ENCODE assay signal across 10 cellular contexts in the genomic region with DNA sequence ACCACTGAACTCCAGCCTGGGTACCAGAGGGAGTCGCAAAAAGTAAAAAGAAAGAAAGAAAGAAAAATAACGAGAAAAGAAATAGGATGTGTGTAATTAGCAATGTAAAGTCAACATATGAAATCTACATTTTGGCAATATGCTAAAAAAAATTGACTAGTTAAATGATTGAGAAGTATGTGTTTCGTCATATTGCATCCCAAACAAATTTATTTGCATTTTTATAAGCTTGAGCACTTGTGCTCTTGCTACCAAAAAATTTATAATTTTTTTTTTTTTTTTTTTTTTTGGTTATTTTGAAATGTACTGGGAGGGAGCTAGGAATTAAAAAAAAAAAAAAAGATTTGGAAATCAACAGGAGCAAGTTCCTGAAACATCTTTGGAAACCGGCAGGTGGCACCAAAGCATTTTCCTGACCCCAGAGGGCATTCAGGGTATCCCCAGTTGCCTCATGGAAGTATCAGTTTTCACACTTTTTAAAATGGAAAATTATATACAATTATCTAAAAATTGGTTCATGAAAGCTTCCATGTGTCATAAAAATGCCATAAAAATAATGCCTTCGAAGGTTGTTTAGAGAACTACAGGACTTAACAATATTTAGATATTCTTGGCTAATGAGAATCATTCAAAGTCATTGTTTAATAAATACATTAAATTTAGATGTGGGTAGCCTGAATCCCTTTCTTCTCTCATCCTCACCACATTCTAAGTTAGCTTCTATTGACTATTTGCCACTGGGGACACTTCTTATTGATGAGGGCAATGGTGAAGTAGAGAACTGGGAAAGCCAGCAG. TPM values are rescaled to one million over a fixed set of nuclear protein-coding genes. Genes with fewer than 3 reads are reported as not detected.
A peak's percentile ranks its signal among the peaks of the same experiment; 100 is the strongest.
DNase-seq lines count a peak whose midpoint lies in the region; ATAC-seq and TF ChIP-seq lines count a peak whose summit lies in the region.
"Had no signal": no experiment of that assay in that cellular context is flagged by ENCODE, and none has a peak within 500 bp of the region (broad histone marks: within the 10 kb centered on the region; RNA-seq: fewer than 3 reads in every experiment).

No MANE protein-coding gene starts in this region.

- CTCF ChIA-PET in CD4-positive, alpha-beta memory T cell (lab: Charles Lee; ENCODE audit: partially characterized antibody), result interaction anchor here (0.8 kb wide), 1 partner anchor 203 kb away, joined by 3 read pairs; no protein-coding TSS in a partner anchor

- peaks cover 2% of the 10 kb centered on the region for H3K4me1 ChIP-seq in fibroblast of lung (ENCODE audit: control insufficient read depth, extremely low read depth, insufficient read depth, low read length)
- H3K4me1 ChIP-seq in CD4-positive, alpha-beta memory T cell (ENCODE audit: insufficient read depth, low read length), result peaks cover 4% of the 10 kb centered on the region

- no peak overlapping the region for H2AFZ ChIP-seq in fibroblast of lung (ENCODE audit: low read length)

- peaks cover 19 to 22% of the 10 kb centered on the region in 2 donors for H3K27me3 Mint-ChIP-seq in CD4-positive, alpha-beta memory T cell

- H3K9me3 ChIP-seq in fibroblast of lung (ENCODE audit: control insufficient read depth, insufficient read depth, low read depth, low read length), result no peaks in the 10 kb centered on the region
- no peaks in the 10 kb centered on the region for H3K9me3 ChIP-seq in CD4-positive, alpha-beta memory T cell (ENCODE audit: control insufficient read depth in 1 of 2, low read length in 2 of 2)

- H3K27ac Mint-ChIP-seq in CD4-positive, alpha-beta memory T cell, result no peak overlapping the region
- H3K27ac Mint-ChIP-seq in stimulated activated effector memory CD8-positive, alpha-beta T cell treated with anti-CD3 and anti-CD28 coated beads, Interleukin-12 subunit alpha, Interleukin-12 subunit beta, amount 100 ng/mL, for 72 hours, result no peak overlapping the region
- H3K27ac Mint-ChIP-seq: B cell; stimulated activated naive CD8-positive, alpha-beta T cell treated with anti-CD3 and anti-CD28 coated beads, Interleukin-15, Interleukin-2, amounts not matched to agents 100 ng/mL and 50 ng/mL, for 24 hours had no signal

- peaks cover 0 to 7% of the 10 kb centered on the region in 2 donors for H3K36me3 Mint-ChIP-seq in CD4-positive, alpha-beta memory T cell
- H3K36me3 Mint-ChIP-seq in stimulated activated effector memory CD8-positive, alpha-beta T cell treated with anti-CD3 and anti-CD28 coated beads, Interleukin-12 subunit alpha, Interleukin-12 subunit beta, amount 100 ng/mL, for 72 hours, result peaks cover 5% of the 10 kb centered on the region

- POLR2A ChIA-PET in CD4-positive, alpha-beta memory T cell (lab: Charles Lee; ENCODE audit: partially characterized antibody), result no interaction called here

- TF ChIP-seq CTCF in fibroblast of lung (conservative IDR thresholded peaks at IDR 0.05 in 1 of 2, IDR thresholded peaks at IDR 0.05 in 1 of 2; ENCODE audit: low read depth in 1 of 2, low read length in 2 of 2), result peak; percentile 39 to 54

- no peak for ATAC-seq in stimulated activated effector memory CD8-positive, alpha-beta T cell treated with anti-CD3 and anti-CD28 coated beads, Interleukin-12 subunit alpha, Interleukin-12 subunit beta, amount 100 ng/mL, for 72 hours

- DNase-seq in NCI-H1436 (lab: John Stamatoyannopoulos, UW), result peak; percentile 19
- DNase-seq in NCI-H1436 treated with DMSO at 0.1 percent for 48 hours (lab: John Stamatoyannopoulos, UW), result no peak
- DNase-seq in Jurkat, Clone E6-1 (ENCODE audit: low read depth, low spot score), result peak; percentile 22
- DNase-seq in SHP77 (lab: John Stamatoyannopoulos, UW), result peak; percentile 46 to 57
- peak; percentile 25 to 60 for DNase-seq in fibroblast of lung (ENCODE audit: low read depth in 2 of 2)
- DNase-seq in occipital lobe (lab: John Stamatoyannopoulos, UW), result peak; percentile 24
- DNase-seq in CD4-positive, alpha-beta memory T cell, result no peak
- DNase-seq in stimulated activated effector memory CD8-positive, alpha-beta T cell treated with anti-CD3 and anti-CD28 coated beads, Interleukin-12 subunit alpha, Interleukin-12 subunit beta, amount 100 ng/mL, for 72 hours (ENCODE audit: low spot score in 2 of 2), result no peak

- H3K4me1 Mint-ChIP-seq in CD4-positive, alpha-beta memory T cell, result peaks cover 1 to 14% (median 6%) of the 10 kb centered on the region in 4 donors
- no peaks in the 10 kb centered on the region for H3K4me1 Mint-ChIP-seq in stimulated activated effector memory CD8-positive, alpha-beta T cell treated with anti-CD3 and anti-CD28 coated beads, Interleukin-12 subunit alpha, Interleukin-12 subunit beta, amount 100 ng/mL, for 72 hours

- peaks cover 2% of the 10 kb centered on the region for H3K79me2 ChIP-seq in fibroblast of lung (ENCODE audit: control insufficient read depth, insufficient read depth, low read length)

- intact Hi-C loops in CD4-positive, alpha-beta memory T cell (cut with micrococcal nuclease), result loop anchor here (10.0 kb wide), 2 partner anchors 194 to 956 kb away; no protein-coding TSS in a partner anchor

- H4K20me1 ChIP-seq in fibroblast of lung (ENCODE audit: control insufficient read depth, extremely low read depth, insufficient read depth, low read length), result no peaks in the 10 kb centered on the region

- H3K27me3 ChIP-seq in fibroblast of lung (ENCODE audit: control insufficient read depth, insufficient read depth, low read length), result no peaks in the 10 kb centered on the region
- H3K27me3 ChIP-seq in CD4-positive, alpha-beta memory T cell (ENCODE audit: insufficient read depth, low read length), result peaks cover 4% of the 10 kb centered on the region

- H3K36me3 ChIP-seq in fibroblast of lung (ENCODE audit: control insufficient read depth, insufficient read depth, low read length), result no peaks in the 10 kb centered on the region
- H3K36me3 ChIP-seq in CD4-positive, alpha-beta memory T cell (ENCODE audit: insufficient read depth, low read length), result no peaks in the 10 kb centered on the region

- no peak overlapping the region for H3K4me3 ChIP-seq in Jurkat, Clone E6-1 (ENCODE audit: low read length)
- H3K4me3 ChIP-seq in fibroblast of lung (replicated peaks in 1 of 4; ENCODE audit: control extremely low read depth in 1 of 4, insufficient read depth in 1 of 4, low read depth in 3 of 4, low read length in 4 of 4), result no peak overlapping the region
- H3K4me3 ChIP-seq in CD4-positive, alpha-beta memory T cell (ENCODE audit: low read length in 2 of 2), result no peak overlapping the region

- no peak overlapping the region for H3K4me3 Mint-ChIP-seq in CD4-positive, alpha-beta memory T cell
- H3K4me3 Mint-ChIP-seq in stimulated activated effector memory CD8-positive, alpha-beta T cell treated with anti-CD3 and anti-CD28 coated beads, Interleukin-12 subunit alpha, Interleukin-12 subunit beta, amount 100 ng/mL, for 72 hours, result no peak overlapping the region
- H3K4me3 Mint-ChIP-seq: B cell; stimulated activated naive CD8-positive, alpha-beta T cell treated with anti-CD3 and anti-CD28 coated beads, Interleukin-15, Interleukin-2, amounts not matched to agents 100 ng/mL and 50 ng/mL, for 24 hours had no signal

- no peak overlapping the region for H3K27ac ChIP-seq in fibroblast of lung (ENCODE audit: insufficient read depth, low read length)
- H3K27ac ChIP-seq in CD4-positive, alpha-beta memory T cell (ENCODE audit: low read depth, low read length), result no peak overlapping the region

- no peak overlapping the region for H3K4me2 ChIP-seq in fibroblast of lung (ENCODE audit: extremely low read depth, insufficient read depth, low read length)

- H3K9me3 Mint-ChIP-seq in CD4-positive, alpha-beta memory T cell, result peaks cover 0 to 13% (median 4%) of the 10 kb centered on the region in 8 donors
- no peaks in the 10 kb centered on the region for H3K9me3 Mint-ChIP-seq in stimulated activated effector memory CD8-positive, alpha-beta T cell treated with anti-CD3 and anti-CD28 coated beads, Interleukin-12 subunit alpha, Interleukin-12 subunit beta, amount 100 ng/mL, for 72 hours

- no peak overlapping the region for H3K9ac ChIP-seq in fibroblast of lung (ENCODE audit: insufficient read depth, low read length)

RNA-seq across cellular contexts. Expression of a gene that starts 4.8 kb away (rescaled TPM):
- 26.0 TPM for polyA plus RNA-seq in Jurkat, Clone E6-1 (2012; ENCODE audit: insufficient read depth, insufficient read length)
- total RNA-seq in fibroblast of lung (27.0 and 28.7 TPM in 2 replicates), occipital lobe (77.2 TPM)
- 18.0 and 21.4 TPM in 2 replicates for polyA plus RNA-seq in fibroblast of lung
- polyA plus RNA-seq in fibroblast of lung (2012), result 13.7 and 17.1 TPM in 2 replicates
- polyA minus RNA-seq in fibroblast of lung (ENCODE audit: low replicate concordance), result 12.4 and 48.8 TPM in 2 replicates
- 10 to 100 TPM; 44.0 to 57.5 TPM for total RNA-seq in CD4-positive, alpha-beta memory T cell
- 10 to 100 TPM in 1 of 2 donors, 1 to 10 TPM in 1; 7.4 to 20.6 TPM for polyA plus RNA-seq in CD4-positive, alpha-beta memory T cell

Comparison
In these comparisons a context has a peak if more than half of its experiments do, and no peak if none do; other contexts are left out.
1. DNase-seq: peak in NCI-H1436 (single experiment), Jurkat, Clone E6-1 (single experiment), SHP77 (2 of 2), fibroblast of lung (2 of 2) and occipital lobe (single experiment); none in NCI-H1436 treated with DMSO at 0.1 percent for 48 hours (single experiment), CD4-positive, alpha-beta memory T cell (0 of 5) and stimulated activated effector memory CD8-positive, alpha-beta T cell treated with anti-CD3 and anti-CD28 coated beads, Interleukin-12 subunit alpha, Interleukin-12 subunit beta, amount 100 ng/mL, for 72 hours (0 of 2).